ENCODE assay signal across 11 cellular contexts in the genomic region with DNA sequence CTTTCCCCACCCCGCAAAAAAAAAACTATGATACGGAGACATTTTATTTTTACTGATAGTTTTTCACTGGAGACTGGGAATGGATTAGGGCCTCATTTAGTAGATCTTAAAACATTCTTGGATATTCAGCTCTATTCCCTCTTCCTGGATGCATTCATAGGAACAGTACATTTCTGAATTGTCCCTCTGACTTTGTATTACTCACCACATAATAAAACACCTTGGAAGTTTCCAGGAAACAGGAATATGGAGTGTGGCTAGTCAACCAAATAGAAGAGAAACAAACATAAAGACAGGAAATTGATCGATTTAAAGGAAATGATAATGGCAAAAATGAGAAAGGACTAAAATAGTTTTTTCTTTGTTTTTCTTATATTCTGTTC.
DNase-seq lines count a peak whose midpoint lies in the region; ATAC-seq, FAIRE-seq and TF ChIP-seq lines count a peak whose summit lies in the region.
"Had no signal": no experiment of that assay in that cellular context is flagged by ENCODE, and none has a peak within 500 bp of the region (broad histone marks: within the 10 kb centered on the region; RNA-seq: fewer than 3 reads in every experiment).

No MANE protein-coding gene starts in this region.

- peaks cover 8% of the 10 kb centered on the region for H3K4me1 ChIP-seq in endothelial cell of umbilical vein (ENCODE audit: control insufficient read depth, extremely low read depth, insufficient read depth, low read length)

- intact Hi-C loops in endothelial cell of umbilical vein (cut with micrococcal nuclease): loop anchor here (1.0 to 5.0 kb wide), 2 partner anchors 15 to 269 kb away; no protein-coding TSS in a partner anchor

- dilution Hi-C loops in endothelial cell of umbilical vein (cut with MboI; ENCODE audit: extremely low pct_ligation_motif_present, low sequenced_read_pairs): no loop called here

- H3K4me3 Mint-ChIP-seq in stimulated activated naive CD8-positive, alpha-beta T cell treated with anti-CD3 and anti-CD28 coated beads, Interleukin-15, Interleukin-2, amounts not matched to agents 100 ng/mL and 50 ng/mL, for 24 hours: peak overlapping the region; percentile 83
- H3K4me3 Mint-ChIP-seq: central memory CD8-positive, alpha-beta T cell had no signal

- peaks cover 5 to 6% of the 10 kb centered on the region in 2 experiments for H3K27me3 ChIP-seq in endothelial cell of umbilical vein (ENCODE audit: control insufficient read depth in 2 of 2, insufficient read depth in 2 of 2, low read length in 2 of 2)

- TF ChIP-seq POLR2A in endothelial cell of umbilical vein (IDR thresholded peaks at IDR 0.05; ENCODE audit: low read depth, low read length): no peak

- H3K4me2 ChIP-seq in endothelial cell of umbilical vein (ENCODE audit: insufficient read depth, low read length): peak overlapping the region; percentile 97

- no peak overlapping the region for H3K9ac ChIP-seq in endothelial cell of umbilical vein (replicated peaks; ENCODE audit: extremely low read depth, insufficient read depth, low read length)

- H3K4me1 Mint-ChIP-seq in stimulated activated naive CD8-positive, alpha-beta T cell treated with anti-CD3 and anti-CD28 coated beads, Interleukin-15, Interleukin-2, amounts not matched to agents 100 ng/mL and 50 ng/mL, for 24 hours (ENCODE audit: low read depth): peaks cover 4% of the 10 kb centered on the region
- H3K4me1 Mint-ChIP-seq: central memory CD8-positive, alpha-beta T cell had no signal

- H3K27ac Mint-ChIP-seq in stimulated activated naive CD8-positive, alpha-beta T cell treated with anti-CD3 and anti-CD28 coated beads, Interleukin-15, Interleukin-2, amounts not matched to agents 100 ng/mL and 50 ng/mL, for 24 hours: peak overlapping the region; percentile 86

- no peak for TF ChIP-seq CTCF in endothelial cell of umbilical vein (IDR thresholded peaks at IDR 0.05; ENCODE audit: extremely low read depth in 1 of 2, insufficient read depth in 1 of 2, low read depth in 1 of 2, low read length in 2 of 2)

- peaks cover 74% of the 10 kb centered on the region for H3K27me3 Mint-ChIP-seq in stimulated activated naive CD8-positive, alpha-beta T cell treated with anti-CD3 and anti-CD28 coated beads, Interleukin-15, Interleukin-2, amounts not matched to agents 100 ng/mL and 50 ng/mL, for 24 hours

- no peak for DNase-seq in stimulated activated naive CD8-positive, alpha-beta T cell treated with anti-CD3 and anti-CD28 coated beads, Interleukin-15, Interleukin-2, amounts not matched to agents 100 U/mL and 50 U/mL, for 24 hours
- DNase-seq in RKO (ENCODE audit: low spot score) (peak; percentile 60), endothelial cell of umbilical vein (ENCODE audit: low read depth, low spot score) (no peak), GM19240 (ENCODE audit: insufficient read length, low spot score) (no peak)
- no peak for DNase-seq in activated CD8-positive, alpha-beta memory T cell treated with anti-CD3 and anti-CD28 coated beads, Interleukin-2, amount 50 U/mL, for 4 hours
- DNase-seq: activated effector memory CD4-positive, alpha-beta T cell treated with Interleukin-2 at 50 U/mL for 16 hours; right cardiac atrium had no signal

- no peak overlapping the region for H2AFZ ChIP-seq in endothelial cell of umbilical vein (ENCODE audit: low read depth, low read length)

- H3K4me3 ChIP-seq in endothelial cell of umbilical vein (replicated peaks in 1 of 3; ENCODE audit: insufficient read depth in 1 of 3, low read depth in 1 of 3, low read length in 3 of 3): no peak overlapping the region

- no peaks in the 10 kb centered on the region for H3K79me2 ChIP-seq in endothelial cell of umbilical vein (ENCODE audit: control insufficient read depth, insufficient read depth, low read length)

- H3K9me3 ChIP-seq in endothelial cell of umbilical vein (replicated peaks; ENCODE audit: control insufficient read depth, insufficient read depth, low read length): no peaks in the 10 kb centered on the region

- BruUV-seq in endothelial cell of umbilical vein (replicated peaks; lab: Mats Ljungman, UMichigan): no TSS peak

- CTCF ChIA-PET in endothelial cell of umbilical vein (lab: Charles Lee): interaction anchor here (0.7 to 1.7 kb wide), 5 partner anchors 11 to 177 kb away, joined by 3 to 13 read pairs (median 3); no protein-coding TSS in a partner anchor

- FAIRE-seq in endothelial cell of umbilical vein (lab: Jason Lieb, UNC): no peak

- POLR2A ChIA-PET in endothelial cell of umbilical vein (lab: Charles Lee): no interaction called here

- H3K9me3 Mint-ChIP-seq in stimulated activated naive CD8-positive, alpha-beta T cell treated with anti-CD3 and anti-CD28 coated beads, Interleukin-15, Interleukin-2, amounts not matched to agents 100 ng/mL and 50 ng/mL, for 24 hours: peaks cover 4% of the 10 kb centered on the region
- H3K9me3 Mint-ChIP-seq: central memory CD8-positive, alpha-beta T cell had no signal

- H3K36me3 Mint-ChIP-seq in stimulated activated naive CD8-positive, alpha-beta T cell treated with anti-CD3 and anti-CD28 coated beads, Interleukin-15, Interleukin-2, amounts not matched to agents 100 ng/mL and 50 ng/mL, for 24 hours (ENCODE audit: low read depth): no peaks in the 10 kb centered on the region

- H3K36me3 ChIP-seq in endothelial cell of umbilical vein (ENCODE audit: control insufficient read depth in 2 of 2, extremely low read depth in 1 of 2, insufficient read depth in 2 of 2, low read length in 2 of 2): no peaks in the 10 kb centered on the region

- H3K9me1 ChIP-seq in endothelial cell of umbilical vein (replicated peaks; ENCODE audit: control insufficient read depth, extremely low read depth, insufficient read depth, low read length): no peaks in the 10 kb centered on the region

- H3K27ac ChIP-seq in endothelial cell of umbilical vein (ENCODE audit: insufficient read depth, low read depth, low read length): no peak overlapping the region

- ATAC-seq in stimulated activated naive CD8-positive, alpha-beta T cell treated with anti-CD3 and anti-CD28 coated beads, Interleukin-15, Interleukin-2, amounts not matched to agents 100 U/mL and 50 U/mL, for 24 hours: no peak
- ATAC-seq in HG02938 (IDR thresholded peaks at IDR 0.05; ENCODE audit: unreplicated experiment): no peak
- ATAC-seq in GM19035 (IDR thresholded peaks at IDR 0.05; ENCODE audit: unreplicated experiment): no peak

- H4K20me1 ChIP-seq in endothelial cell of umbilical vein (replicated peaks; ENCODE audit: control insufficient read depth, extremely low read depth, insufficient read depth, low read length): no peaks in the 10 kb centered on the region

TF ChIP-seq in endothelial cell of umbilical vein, 7 proteins besides CTCF, POLR2A, EP300 and RAD21:
- TF ChIP-seq FOS (IDR thresholded peaks at IDR 0.05; ENCODE audit: borderline replicate concordance, insufficient read depth, low read length) (no peak), POLR2AphosphoS5 (IDR thresholded peaks at IDR 0.05; ENCODE audit: insufficient read depth, low read depth, low read length) (no peak), GATA2 (IDR thresholded peaks at IDR 0.05; ENCODE audit: insufficient read depth, insufficient read length, low read depth, low read length) (no peak), EZH2 (IDR thresholded peaks at IDR 0.05; ENCODE audit: borderline replicate concordance, low read depth, low read length, severe bottlenecking) (no peak), JUN (IDR thresholded peaks at IDR 0.05; ENCODE audit: borderline replicate concordance, insufficient read depth, insufficient read length, low read depth) (no peak), MYC (IDR thresholded peaks at IDR 0.05; ENCODE audit: low read depth, low read length) (no peak)
- TF ChIP-seq, protein P1, sequence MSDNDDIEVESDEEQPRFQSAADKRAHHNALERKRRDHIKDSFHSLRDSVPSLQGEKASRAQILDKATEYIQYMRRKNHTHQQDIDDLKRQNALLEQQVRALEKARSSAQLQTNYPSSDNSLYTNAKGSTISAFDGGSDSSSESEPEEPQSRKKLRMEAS (IDR thresholded peaks at IDR 0.05; ENCODE audit: insufficient read depth, insufficient read length): no peak
TF ChIP-seq in endothelial cell of umbilical vein: peak in this region for 0.
